Comparison of ENCODE assay signal across 10 cellular contexts in genomic region chr10:95445223-95445836, GRCh38.
DNase-seq lines count a peak whose midpoint lies in the region; ATAC-seq and TF ChIP-seq lines count a peak whose summit lies in the region.
"Had no signal": no experiment of that assay in that cellular context is flagged by ENCODE, and none has a peak within 500 bp of the region (broad histone marks: within the 10 kb centered on the region; RNA-seq: fewer than 3 reads in every experiment).

No MANE protein-coding gene starts in this region.

- H3K27me3 ChIP-seq in esophagus muscularis mucosa: no peaks in the 10 kb centered on the region
- H3K27me3 ChIP-seq in aorta (ENCODE audit: control insufficient read depth in 1 of 2, insufficient read depth in 2 of 2, low read length in 1 of 2): no peaks in the 10 kb centered on the region

- H3K4me3 ChIP-seq in esophagus muscularis mucosa (peak overlapping the region in 1 of 4 donors; percentile 21), aorta (ENCODE audit: low read length in 2 of 2) (peak overlapping the region in 1 of 2 donors; percentile 14)

- intact Hi-C loops in esophagus muscularis mucosa (cut with DNase I) (no loop called here), aorta (cut with DNase I) (loop anchor here in 1 of 2 donors (5.0 kb wide), 1 partner anchor 38 kb away; no protein-coding TSS in a partner anchor)

- no peaks in the 10 kb centered on the region for H3K9me3 ChIP-seq in esophagus muscularis mucosa
- H3K9me3 ChIP-seq in aorta (ENCODE audit: control insufficient read depth, low read length): no peaks in the 10 kb centered on the region

- no peak for TF ChIP-seq CTCF in esophagus muscularis mucosa (IDR thresholded peaks at IDR 0.05)

- peak; percentile 89 for ATAC-seq in aorta (ENCODE audit: low FRiP score)

- TF ChIP-seq POLR2A in esophagus muscularis mucosa (IDR thresholded peaks at IDR 0.05; ENCODE audit: low read depth): no peak

- peak; percentile 48 for TF ChIP-seq EP300 in esophagus muscularis mucosa (IDR thresholded peaks at IDR 0.05)

- DNase-seq in DMS 273 (lab: John Stamatoyannopoulos, UW; ENCODE audit: unreplicated experiment) (peak; percentile 6), DMS 273 treated with DMSO at 0.1 percent for 48 hours (lab: John Stamatoyannopoulos, UW) (no peak), esophagus muscularis mucosa (ENCODE audit: extremely low spot score) (no peak), midbrain (lab: John Stamatoyannopoulos, UW) (peak; percentile 75), aorta (peak; percentile 90 to 92), NCI-H524 treated with DMSO at 0.1 percent for 48 hours (lab: John Stamatoyannopoulos, UW) (no peak), D341Med (ENCODE audit: low spot score) (no peak)
- DNase-seq in effector CD8-positive, alpha-beta T cell (lab: John Stamatoyannopoulos, UW): no peak
- DNase-seq: NCI-H2107 had no signal

- H3K27ac ChIP-seq in esophagus muscularis mucosa (replicated peaks in 1 of 4) (peak overlapping the region; percentile 85 to 97 (median 94)), aorta (ENCODE audit: low read depth in 1 of 2, low read length in 2 of 2) (peak overlapping the region; percentile 99)
- H3K27ac ChIP-seq: 22Rv1 had no signal

- 43% methylated on average over 6 of the region's 6 CpGs for WGBS in esophagus muscularis mucosa
- WGBS in aorta, 2 donors: 4% methylated on average over 6 of the region's 6 CpGs

- H3K36me3 ChIP-seq in esophagus muscularis mucosa (no peaks in the 10 kb centered on the region), aorta (ENCODE audit: control insufficient read depth in 1 of 2, insufficient read depth in 2 of 2, low read length in 1 of 2) (no peaks in the 10 kb centered on the region)

- peaks cover 91 to 100% (median 99%) of the 10 kb centered on the region in 4 donors for H3K4me1 ChIP-seq in esophagus muscularis mucosa
- H3K4me1 ChIP-seq in aorta (ENCODE audit: control insufficient read depth in 1 of 2, insufficient read depth in 2 of 2, low read length in 2 of 2): peaks cover 10 to 14% of the 10 kb centered on the region in 2 donors

Comparison
In these comparisons a context has a peak if more than half of its experiments do, and no peak if none do; other contexts are left out.
1. DNase-seq: peak in DMS 273 (single experiment), midbrain (single experiment) and aorta (2 of 2); none in DMS 273 treated with DMSO at 0.1 percent for 48 hours (single experiment), esophagus muscularis mucosa (single experiment), effector CD8-positive, alpha-beta T cell (single experiment), NCI-H524 treated with DMSO at 0.1 percent for 48 hours (single experiment) and D341Med (single experiment).